Comparison of ENCODE assay signal across 1 cellular context in the genomic region with DNA sequence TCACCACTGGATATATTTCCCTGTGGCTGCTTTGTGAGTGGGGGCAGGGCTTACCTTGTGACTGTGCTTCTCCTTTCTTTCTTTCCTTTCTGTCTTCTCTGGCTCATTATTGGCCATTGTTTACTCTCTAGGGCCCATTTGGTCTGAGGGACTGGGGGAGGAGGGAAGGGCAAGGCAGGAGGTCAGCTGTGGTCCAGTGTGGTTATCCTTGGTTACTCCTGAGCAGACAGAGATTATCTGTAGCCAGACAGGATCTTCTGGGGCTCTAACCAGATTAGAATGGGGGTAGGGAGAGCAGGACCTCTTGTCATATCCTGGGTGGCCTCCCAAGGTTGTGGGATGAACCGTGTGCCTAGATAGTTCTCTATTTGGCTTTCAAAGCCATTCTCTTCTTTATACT.
TF ChIP-seq lines count a peak whose summit lies in the region.

No MANE protein-coding gene starts in this region.

TF ChIP-seq in K562, 482 proteins besides CTCF, POLR2A, EP300 and RAD21 (continued from another document):
- TF ChIP-seq, protein P1, sequence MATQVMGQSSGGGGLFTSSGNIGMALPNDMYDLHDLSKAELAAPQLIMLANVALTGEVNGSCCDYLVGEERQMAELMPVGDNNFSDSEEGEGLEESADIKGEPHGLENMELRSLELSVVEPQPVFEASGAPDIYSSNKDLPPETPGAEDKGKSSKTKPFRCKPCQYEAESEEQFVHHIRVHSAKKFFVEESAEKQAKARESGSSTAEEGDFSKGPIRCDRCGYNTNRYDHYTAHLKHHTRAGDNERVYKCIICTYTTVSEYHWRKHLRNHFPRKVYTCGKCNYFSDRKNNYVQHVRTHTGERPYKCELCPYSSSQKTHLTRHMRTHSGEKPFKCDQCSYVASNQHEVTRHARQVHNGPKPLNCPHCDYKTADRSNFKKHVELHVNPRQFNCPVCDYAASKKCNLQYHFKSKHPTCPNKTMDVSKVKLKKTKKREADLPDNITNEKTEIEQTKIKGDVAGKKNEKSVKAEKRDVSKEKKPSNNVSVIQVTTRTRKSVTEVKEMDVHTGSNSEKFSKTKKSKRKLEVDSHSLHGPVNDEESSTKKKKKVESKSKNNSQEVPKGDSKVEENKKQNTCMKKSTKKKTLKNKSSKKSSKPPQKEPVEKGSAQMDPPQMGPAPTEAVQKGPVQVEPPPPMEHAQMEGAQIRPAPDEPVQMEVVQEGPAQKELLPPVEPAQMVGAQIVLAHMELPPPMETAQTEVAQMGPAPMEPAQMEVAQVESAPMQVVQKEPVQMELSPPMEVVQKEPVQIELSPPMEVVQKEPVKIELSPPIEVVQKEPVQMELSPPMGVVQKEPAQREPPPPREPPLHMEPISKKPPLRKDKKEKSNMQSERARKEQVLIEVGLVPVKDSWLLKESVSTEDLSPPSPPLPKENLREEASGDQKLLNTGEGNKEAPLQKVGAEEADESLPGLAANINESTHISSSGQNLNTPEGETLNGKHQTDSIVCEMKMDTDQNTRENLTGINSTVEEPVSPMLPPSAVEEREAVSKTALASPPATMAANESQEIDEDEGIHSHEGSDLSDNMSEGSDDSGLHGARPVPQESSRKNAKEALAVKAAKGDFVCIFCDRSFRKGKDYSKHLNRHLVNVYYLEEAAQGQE (CRISPR knock-in tag; IDR thresholded peaks at IDR 0.05; ENCODE audit: low read depth): no peak
- TF ChIP-seq GATAD2A (IDR thresholded peaks at IDR 0.05): no peak
- no peak for TF ChIP-seq HNRNPUL1 (IDR thresholded peaks at IDR 0.05; ENCODE audit: low read length)
- TF ChIP-seq HMG20A (CRISPR knock-in tag; conservative IDR thresholded peaks at IDR 0.05): no peak
- no peak for TF ChIP-seq ZNF224 (CRISPR knock-in tag; IDR thresholded peaks at IDR 0.05)
- TF ChIP-seq FOXK1 (CRISPR knock-in tag; IDR thresholded peaks at IDR 0.05; ENCODE audit: borderline replicate concordance): no peak
- peak; percentile 95 for TF ChIP-seq CBFA2T2 (conservative IDR thresholded peaks at IDR 0.05)
- TF ChIP-seq RFX1 (IDR thresholded peaks at IDR 0.05): no peak
- TF ChIP-seq, protein P2, sequence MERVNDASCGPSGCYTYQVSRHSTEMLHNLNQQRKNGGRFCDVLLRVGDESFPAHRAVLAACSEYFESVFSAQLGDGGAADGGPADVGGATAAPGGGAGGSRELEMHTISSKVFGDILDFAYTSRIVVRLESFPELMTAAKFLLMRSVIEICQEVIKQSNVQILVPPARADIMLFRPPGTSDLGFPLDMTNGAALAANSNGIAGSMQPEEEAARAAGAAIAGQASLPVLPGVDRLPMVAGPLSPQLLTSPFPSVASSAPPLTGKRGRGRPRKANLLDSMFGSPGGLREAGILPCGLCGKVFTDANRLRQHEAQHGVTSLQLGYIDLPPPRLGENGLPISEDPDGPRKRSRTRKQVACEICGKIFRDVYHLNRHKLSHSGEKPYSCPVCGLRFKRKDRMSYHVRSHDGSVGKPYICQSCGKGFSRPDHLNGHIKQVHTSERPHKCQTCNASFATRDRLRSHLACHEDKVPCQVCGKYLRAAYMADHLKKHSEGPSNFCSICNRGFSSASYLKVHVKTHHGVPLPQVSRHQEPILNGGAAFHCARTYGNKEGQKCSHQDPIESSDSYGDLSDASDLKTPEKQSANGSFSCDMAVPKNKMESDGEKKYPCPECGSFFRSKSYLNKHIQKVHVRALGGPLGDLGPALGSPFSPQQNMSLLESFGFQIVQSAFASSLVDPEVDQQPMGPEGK (CRISPR knock-in tag; IDR thresholded peaks at IDR 0.05; ENCODE audit: borderline replicate concordance): no peak
- no peak for TF ChIP-seq ZNF212 (CRISPR knock-in tag; IDR thresholded peaks at IDR 0.05)
- TF ChIP-seq EP400 (IDR thresholded peaks at IDR 0.05): no peak
- TF ChIP-seq TAF7 (tag; IDR thresholded peaks at IDR 0.05): no peak
- peak; percentile 84 for TF ChIP-seq SMARCA4 (IDR thresholded peaks at IDR 0.05)
- TF ChIP-seq CBX1 (IDR thresholded peaks at IDR 0.05; ENCODE audit: low read depth): no peak
- no peak for TF ChIP-seq ZNF311 (CRISPR knock-in tag; IDR thresholded peaks at IDR 0.05)
- no peak for TF ChIP-seq RBM14 (IDR thresholded peaks at IDR 0.05; ENCODE audit: borderline replicate concordance, insufficient read depth, low read depth, low read length)
- TF ChIP-seq LARP7 (IDR thresholded peaks at IDR 0.05): no peak
- TF ChIP-seq, protein P3, sequence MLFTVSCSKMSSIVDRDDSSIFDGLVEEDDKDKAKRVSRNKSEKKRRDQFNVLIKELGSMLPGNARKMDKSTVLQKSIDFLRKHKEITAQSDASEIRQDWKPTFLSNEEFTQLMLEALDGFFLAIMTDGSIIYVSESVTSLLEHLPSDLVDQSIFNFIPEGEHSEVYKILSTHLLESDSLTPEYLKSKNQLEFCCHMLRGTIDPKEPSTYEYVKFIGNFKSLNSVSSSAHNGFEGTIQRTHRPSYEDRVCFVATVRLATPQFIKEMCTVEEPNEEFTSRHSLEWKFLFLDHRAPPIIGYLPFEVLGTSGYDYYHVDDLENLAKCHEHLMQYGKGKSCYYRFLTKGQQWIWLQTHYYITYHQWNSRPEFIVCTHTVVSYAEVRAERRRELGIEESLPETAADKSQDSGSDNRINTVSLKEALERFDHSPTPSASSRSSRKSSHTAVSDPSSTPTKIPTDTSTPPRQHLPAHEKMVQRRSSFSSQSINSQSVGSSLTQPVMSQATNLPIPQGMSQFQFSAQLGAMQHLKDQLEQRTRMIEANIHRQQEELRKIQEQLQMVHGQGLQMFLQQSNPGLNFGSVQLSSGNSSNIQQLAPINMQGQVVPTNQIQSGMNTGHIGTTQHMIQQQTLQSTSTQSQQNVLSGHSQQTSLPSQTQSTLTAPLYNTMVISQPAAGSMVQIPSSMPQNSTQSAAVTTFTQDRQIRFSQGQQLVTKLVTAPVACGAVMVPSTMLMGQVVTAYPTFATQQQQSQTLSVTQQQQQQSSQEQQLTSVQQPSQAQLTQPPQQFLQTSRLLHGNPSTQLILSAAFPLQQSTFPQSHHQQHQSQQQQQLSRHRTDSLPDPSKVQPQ (CRISPR knock-in tag; IDR thresholded peaks at IDR 0.05; ENCODE audit: borderline replicate concordance): no peak
- TF ChIP-seq ZNF780A (CRISPR knock-in tag; IDR thresholded peaks at IDR 0.05): no peak
- TF ChIP-seq, protein P4, sequence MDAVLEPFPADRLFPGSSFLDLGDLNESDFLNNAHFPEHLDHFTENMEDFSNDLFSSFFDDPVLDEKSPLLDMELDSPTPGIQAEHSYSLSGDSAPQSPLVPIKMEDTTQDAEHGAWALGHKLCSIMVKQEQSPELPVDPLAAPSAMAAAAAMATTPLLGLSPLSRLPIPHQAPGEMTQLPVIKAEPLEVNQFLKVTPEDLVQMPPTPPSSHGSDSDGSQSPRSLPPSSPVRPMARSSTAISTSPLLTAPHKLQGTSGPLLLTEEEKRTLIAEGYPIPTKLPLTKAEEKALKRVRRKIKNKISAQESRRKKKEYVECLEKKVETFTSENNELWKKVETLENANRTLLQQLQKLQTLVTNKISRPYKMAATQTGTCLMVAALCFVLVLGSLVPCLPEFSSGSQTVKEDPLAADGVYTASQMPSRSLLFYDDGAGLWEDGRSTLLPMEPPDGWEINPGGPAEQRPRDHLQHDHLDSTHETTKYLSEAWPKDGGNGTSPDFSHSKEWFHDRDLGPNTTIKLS (IDR thresholded peaks at IDR 0.05; ENCODE audit: borderline replicate concordance, low read depth): no peak
- no peak for TF ChIP-seq NR4A1 (CRISPR knock-in tag; IDR thresholded peaks at IDR 0.05)
- TF ChIP-seq NR4A1 (tag; IDR thresholded peaks at IDR 0.05): no peak
- TF ChIP-seq ZC3H11A (IDR thresholded peaks at IDR 0.05; ENCODE audit: low read depth, low read length): no peak
- TF ChIP-seq CSDE1 (IDR thresholded peaks at IDR 0.05): no peak
